1 cellular context compared by ENCODE assay signal in genomic region chr7:67302113-67303039, GRCh38.
TF ChIP-seq lines count a peak whose summit lies in the region.

No MANE protein-coding gene starts in this region.

TF ChIP-seq in HepG2, 621 proteins besides CTCF, POLR2A, EP300 and RAD21 (continued from another document and continues in another):
- TF ChIP-seq ZNF512B (CRISPR knock-in tag; IDR thresholded peaks at IDR 0.05; ENCODE audit: borderline replicate concordance) (no peak), ZNF350 (CRISPR knock-in tag; IDR thresholded peaks at IDR 0.05; ENCODE audit: borderline replicate concordance, low read depth) (peak; percentile 91), PAWR (CRISPR knock-in tag; IDR thresholded peaks at IDR 0.05; ENCODE audit: borderline replicate concordance) (no peak), ZNF766 (CRISPR knock-in tag; IDR thresholded peaks at IDR 0.05; ENCODE audit: borderline replicate concordance) (no peak), BCL6 (CRISPR knock-in tag; IDR thresholded peaks at IDR 0.05) (no peak), LRRFIP1 (CRISPR knock-in tag; conservative IDR thresholded peaks at IDR 0.05) (no peak), ZBTB42 (CRISPR knock-in tag; IDR thresholded peaks at IDR 0.05) (0 out of 2 replicates have a peak, but pooled peaks have one; percentile 46), HMGA1 (CRISPR knock-in tag; conservative IDR thresholded peaks at IDR 0.05) (no peak), MBD4 (IDR thresholded peaks at IDR 0.05; ENCODE audit: borderline replicate concordance, low read length) (no peak), ZNF564 (CRISPR knock-in tag; IDR thresholded peaks at IDR 0.05) (0 out of 2 replicates have a peak, but pooled peaks have one; percentile 12), PAF1 (CRISPR knock-in tag; IDR thresholded peaks at IDR 0.05) (no peak), ATF2 (CRISPR knock-in tag; IDR thresholded peaks at IDR 0.05) (peak; percentile 41; the same call in 1 of the 2 replicates), TBX2 (CRISPR knock-in tag; IDR thresholded peaks at IDR 0.05; ENCODE audit: borderline replicate concordance) (no peak; the same call in none of the 2 replicates), ZNF3 (CRISPR knock-in tag; IDR thresholded peaks at IDR 0.05) (0 out of 2 replicates have a peak, but pooled peaks have one; percentile 37), XRCC5 (optimal IDR thresholded peaks at IDR 0.05; ENCODE audit: low read length) (no peak), ZNF672 (CRISPR knock-in tag; IDR thresholded peaks at IDR 0.05) (no peak), ZNF691 (CRISPR knock-in tag; IDR thresholded peaks at IDR 0.05; ENCODE audit: borderline replicate concordance, low read depth) (0 out of 2 replicates have a peak, but pooled peaks have one; percentile 16), DMAP1 (CRISPR knock-in tag; IDR thresholded peaks at IDR 0.05) (peak; percentile 90), ZFY (CRISPR knock-in tag; IDR thresholded peaks at IDR 0.05) (peak; percentile 97), NCOA5 (CRISPR knock-in tag; IDR thresholded peaks at IDR 0.05) (no peak), ZNF609 (CRISPR knock-in tag; IDR thresholded peaks at IDR 0.05; ENCODE audit: borderline replicate concordance) (0 out of 2 replicates have a peak, but pooled peaks have one; percentile 34), BATF2 (CRISPR knock-in tag; IDR thresholded peaks at IDR 0.05) (no peak), PHF8 (CRISPR knock-in tag; IDR thresholded peaks at IDR 0.05) (peak; percentile 96), ZMYM2 (CRISPR knock-in tag; IDR thresholded peaks at IDR 0.05) (no peak), BCLAF1 (IDR thresholded peaks at IDR 0.05) (no peak), EED (CRISPR knock-in tag; IDR thresholded peaks at IDR 0.05) (0 out of 2 replicates have a peak, but pooled peaks have one; percentile 9), HIVEP1 (CRISPR knock-in tag; IDR thresholded peaks at IDR 0.05) (no peak), ETV6 (CRISPR knock-in tag; conservative IDR thresholded peaks at IDR 0.05) (no peak), ZNF234 (CRISPR knock-in tag; conservative IDR thresholded peaks at IDR 0.05) (no peak), HHEX (CRISPR knock-in tag; IDR thresholded peaks at IDR 0.05) (no peak), RNF2 (conservative IDR thresholded peaks at IDR 0.05; ENCODE audit: low read depth) (0 out of 2 replicates have a peak, but pooled peaks have one; percentile 22), ZBTB2 (CRISPR knock-in tag; IDR thresholded peaks at IDR 0.05; ENCODE audit: low read depth) (peak; percentile 42; the same call in 1 of the 2 replicates), KAT7 (CRISPR knock-in tag; IDR thresholded peaks at IDR 0.05; ENCODE audit: borderline replicate concordance) (no peak; the same call in 1 of the 2 replicates), SP5 (CRISPR knock-in tag; IDR thresholded peaks at IDR 0.05; ENCODE audit: borderline replicate concordance, low read depth) (peak; percentile 82), ZNF275 (CRISPR knock-in tag; IDR thresholded peaks at IDR 0.05; ENCODE audit: borderline replicate concordance) (0 out of 2 replicates have a peak, but pooled peaks have one; percentile 62), ELK4 (CRISPR knock-in tag; IDR thresholded peaks at IDR 0.05; ENCODE audit: borderline replicate concordance) (no peak), SP1 (IDR thresholded peaks at IDR 0.05) (no peak), SP1 (CRISPR knock-in tag; IDR thresholded peaks at IDR 0.05) (peak; percentile 76), ERF (CRISPR knock-in tag; IDR thresholded peaks at IDR 0.05) (peak; percentile 79), KMT2A (CRISPR knock-in tag; IDR thresholded peaks at IDR 0.05) (0 out of 2 replicates have a peak, but pooled peaks have one; percentile 50)
